Comparison of ENCODE assay signal across 12 cellular contexts in genomic region chr21:43808832-43809251, GRCh38.
"Had no signal": no experiment of that assay in that cellular context is flagged by ENCODE, and none has a peak within 500 bp of the region (broad histone marks: within the 10 kb centered on the region; RNA-seq: fewer than 3 reads in every experiment).

No MANE protein-coding gene starts in this region.

- ATAC-seq: mucosa of descending colon; naive thymus-derived CD8-positive, alpha-beta T cell; psoas muscle had no signal

- H3K27ac ChIP-seq: psoas muscle, sigmoid colon, stomach, thoracic aorta had no signal

- H3K4me3 ChIP-seq: mucosa of descending colon, psoas muscle, sigmoid colon, stomach, thoracic aorta had no signal

- DNase-seq: activated CD4-positive, alpha-beta T cell treated with anti-CD3 and anti-CD28 coated beads, Interleukin-2, amount 50 U/mL, for 1 hour; activated T-cell treated with anti-CD3 and anti-CD28 coated beads for 4 hours; dermis blood vessel endothelial cell; immature natural killer cell; mucosa of descending colon; naive thymus-derived CD8-positive, alpha-beta T cell; psoas muscle; sigmoid colon; stimulated activated CD4-positive, alpha-beta T cell treated with anti-CD3 and anti-CD28 coated beads, Interleukin-4, amount 100 ng/mL, for 1 hour; stimulated activated CD8-positive, alpha-beta memory T cell treated with anti-CD3 and anti-CD28 coated beads, Interleukin-4, amount 100 ng/mL, for 48 hours; stomach had no signal

- H3K27me3 ChIP-seq: sigmoid colon, stomach had no signal

- H3K9me3 ChIP-seq: mucosa of descending colon, psoas muscle, sigmoid colon, stomach, thoracic aorta had no signal
